In genomic region chr3:171311784-171312183, GRCh38 we compare ENCODE assay signal across 20 cellular contexts.
A peak's percentile ranks its signal among the peaks of the same experiment; 100 is the strongest.
DNase-seq lines count a peak whose midpoint lies in the region; ATAC-seq, FAIRE-seq and TF ChIP-seq lines count a peak whose summit lies in the region.
"Had no signal": no experiment of that assay in that cellular context is flagged by ENCODE, and none has a peak within 500 bp of the region (broad histone marks: within the 10 kb centered on the region; RNA-seq: fewer than 3 reads in every experiment).

No MANE protein-coding gene starts in this region.

- H2AFZ ChIP-seq in GM12878 (ENCODE audit: control insufficient read depth, low read depth, low read length) = peak overlapping the region; percentile 26; the same call in 1 of the 2 replicates

- in situ Hi-C loops in GM12878 (cut with MboI) = no loop called here

- peaks cover 92% of the 10 kb centered on the region for H3K79me2 ChIP-seq in GM12878 (ENCODE audit: control insufficient read depth, insufficient read depth, low read length)

- no peaks in the 10 kb centered on the region for H4K20me1 ChIP-seq in GM12878 (ENCODE audit: control insufficient read depth, insufficient read depth)

- RAD21 ChIA-PET in GM12878 (lab: Charles Lee; ENCODE audit: unreplicated experiment) = interaction anchor here (0.7 to 1.6 kb wide), 5 partner anchors 13 to 140 kb away, joined by 3 to 4 read pairs (median 3); no protein-coding TSS in a partner anchor

- H3K27ac ChIP-seq in GM12878 (ENCODE audit: control insufficient read depth, insufficient read depth) (peak overlapping the region; percentile 64), foreskin keratinocyte (no peak overlapping the region)
- H3K27ac ChIP-seq: stomach had no signal

- H3K27ac Mint-ChIP-seq in activated T-cell treated with anti-CD3 and anti-CD28 coated beads, Interleukin-2, amount 50 U/mL, for 24 hours = peak overlapping the region; percentile 42
- H3K27ac Mint-ChIP-seq in natural killer cell = peak overlapping the region; percentile 68 to 81

- BruUV-seq in GM12878 (replicated peaks; lab: Mats Ljungman, UMichigan) = no TSS peak

- WGBS in GM12878 (ENCODE audit: insufficient coverage, insufficient replicate concordance, low lambda C conversion rate, missing lambda C conversion rate) = 98% methylated on average over 6 of the region's 6 CpGs

- H3K27me3 ChIP-seq in GM12878 (replicated peaks in 1 of 2; ENCODE audit: control insufficient read depth in 2 of 2, insufficient read depth in 2 of 2, low read length in 1 of 2) (no peaks in the 10 kb centered on the region), foreskin keratinocyte (no peaks in the 10 kb centered on the region)
- H3K27me3 ChIP-seq: MG63, stomach had no signal

- CTCF ChIA-PET in GM12878 (lab: Yijun Ruan, JAX) = interaction anchor here (1.3 to 3.4 kb wide), 4 partner anchors 8 to 124 kb away, joined by 3 to 16 read pairs (median 10); no protein-coding TSS in a partner anchor

- no peak for TF ChIP-seq EP300 in GM12878 (IDR thresholded peaks at IDR 0.05; ENCODE audit: borderline replicate concordance in 1 of 2, control insufficient read depth in 1 of 2, low read depth in 2 of 2, low read length in 2 of 2)

- no peak overlapping the region for H3K4me3 ChIP-seq in Jurkat, Clone E6-1 (ENCODE audit: low read length)
- H3K4me3 ChIP-seq in GM12878 = no peak overlapping the region
- H3K4me3 ChIP-seq: MG63, mucosa of descending colon, stomach had no signal

- no peak for TF ChIP-seq POLR2A in GM12878 (IDR thresholded peaks at IDR 0.05; ENCODE audit: low read depth, low read length)

- H3K9me3 Mint-ChIP-seq in activated T-cell treated with anti-CD3 and anti-CD28 coated beads, Interleukin-2, amount 50 U/mL, for 24 hours = no peaks in the 10 kb centered on the region
- H3K9me3 Mint-ChIP-seq in natural killer cell = no peaks in the 10 kb centered on the region

- no peak for FAIRE-seq in GM12878 (lab: Jason Lieb, UNC)
- FAIRE-seq: GM18507 had no signal

- peaks cover 0 to 8% of the 10 kb centered on the region in 2 experiments; a peak in 1 of 4 replicates for H3K36me3 ChIP-seq in GM12878 (ENCODE audit: control insufficient read depth in 2 of 2, insufficient read depth in 2 of 2, low read length in 1 of 2)
- H3K36me3 ChIP-seq: MG63, stomach had no signal

- POLR2A ChIA-PET in GM12878 (lab: Charles Lee) = interaction anchor here (0.6 to 1.0 kb wide), 6 partner anchors 20 to 149 kb away, joined by 3 to 6 read pairs (median 3); no protein-coding TSS in a partner anchor

- H3K4me2 ChIP-seq in GM12878 (ENCODE audit: control insufficient read depth, insufficient read depth) = peak overlapping the region; percentile 41

- no peak for TF ChIP-seq RAD21 in GM12878 (IDR thresholded peaks at IDR 0.05; ENCODE audit: insufficient read depth, low read depth, low read length)

- SMC1A ChIA-PET in GM12878 (lab: Charles Lee; ENCODE audit: uncharacterized antibody, unreplicated experiment) = interaction anchor here (1.4 to 8.9 kb wide), 10 partner anchors 9 to 123 kb away, joined by 4 to 70 read pairs (median 8); no protein-coding TSS in a partner anchor

- no peak overlapping the region for H3K9ac ChIP-seq in GM12878 (ENCODE audit: control insufficient read depth, insufficient read depth, low read length)

- H3K4me1 Mint-ChIP-seq in activated T-cell treated with anti-CD3 and anti-CD28 coated beads, Interleukin-2, amount 50 U/mL, for 24 hours (ENCODE audit: low read depth) = peaks cover 72% of the 10 kb centered on the region
- H3K4me1 Mint-ChIP-seq in natural killer cell = peaks cover 84 to 94% of the 10 kb centered on the region in 2 donors

- no peak for ATAC-seq in GM12878
- peak in 2 of 3 donors; percentile 40 to 48 for ATAC-seq in natural killer cell
- no peak for ATAC-seq in foreskin keratinocyte
- ATAC-seq: left colon, mucosa of descending colon, SK-N-SH treated with all-trans-retinoic acid at 6 μM for 48 hours had no signal

- peaks cover 17% of the 10 kb centered on the region; the same call in 2 of the 3 replicates for H3K9me3 ChIP-seq in GM12878 (replicated peaks; ENCODE audit: control insufficient read depth, insufficient read depth, low read length)
- H3K9me3 ChIP-seq: stomach had no signal

- DNase-seq in activated T-cell treated with anti-CD3 and anti-CD28 coated beads, Interleukin-2, amount 50 U/mL, for 24 hours = no peak
- no peak for DNase-seq in activated T-cell treated with anti-CD3 and anti-CD28 coated beads, Interleukin-2, amount 50 U/mL, for 48 hours
- DNase-seq in Jurkat, Clone E6-1 (ENCODE audit: low read depth, low spot score) = peak; percentile 54
- DNase-seq in GM12878 (ENCODE audit: low read depth, low spot score) = no peak
- no peak for DNase-seq in natural killer cell
- DNase-seq in stimulated activated naive CD4-positive, alpha-beta T cell treated with Interleukin-2 at 50 U/mL for 16 hours (lab: John Stamatoyannopoulos, UW) = no peak
- DNase-seq in foreskin keratinocyte = no peak
- no peak for DNase-seq in head of caudate nucleus
- DNase-seq: foreskin fibroblast; left colon; MG63; mucosa of descending colon; NCI-H1694; NCI-H2227 treated with DMSO at 0.1 percent for 48 hours; occipital lobe; retina; stimulated activated CD4-positive, alpha-beta T cell treated with anti-CD3 and anti-CD28 coated beads, Interleukin-15, amount 100 ng/mL, for 24 hours; stomach had no signal

- H3K4me1 ChIP-seq in GM12878 (ENCODE audit: control insufficient read depth, insufficient read depth, low read length) (peaks cover 21% of the 10 kb centered on the region), foreskin keratinocyte (peaks cover 12% of the 10 kb centered on the region)

- H3K36me3 Mint-ChIP-seq in activated T-cell treated with anti-CD3 and anti-CD28 coated beads, Interleukin-2, amount 50 U/mL, for 24 hours (ENCODE audit: low read depth) = no peaks in the 10 kb centered on the region
- H3K36me3 Mint-ChIP-seq in natural killer cell = no peaks in the 10 kb centered on the region

- TF ChIP-seq CTCF in GM12878 (IDR thresholded peaks at IDR 0.05 in 2 of 3, conservative IDR thresholded peaks at IDR 0.05 in 1 of 3; ENCODE audit: control insufficient read depth in 2 of 3, extremely low read depth in 1 of 3, insufficient read depth in 1 of 3, low read depth in 3 of 3, low read length in 3 of 3) (no peak), natural killer cell (IDR thresholded peaks at IDR 0.05) (no peak), foreskin keratinocyte (conservative IDR thresholded peaks at IDR 0.05) (no peak)

- H3K27me3 Mint-ChIP-seq in activated T-cell treated with anti-CD3 and anti-CD28 coated beads, Interleukin-2, amount 50 U/mL, for 24 hours = no peaks in the 10 kb centered on the region
- no peaks in the 10 kb centered on the region for H3K27me3 Mint-ChIP-seq in natural killer cell (ENCODE audit: low read depth in 2 of 2)

- intact Hi-C loops in GM12878 (cut with micrococcal nuclease; ENCODE audit: unreplicated experiment) = no loop called here
- intact Hi-C loops in natural killer cell (cut with micrococcal nuclease) = no loop called here
- intact Hi-C loops in head of caudate nucleus (cut with DNase I) = no loop called here

- H3K4me3 Mint-ChIP-seq in activated T-cell treated with anti-CD3 and anti-CD28 coated beads, Interleukin-2, amount 50 U/mL, for 24 hours = peak overlapping the region; percentile 18
- H3K4me3 Mint-ChIP-seq in natural killer cell = peak overlapping the region; percentile 53

TF ChIP-seq in GM12878, 131 proteins besides CTCF, POLR2A, EP300 and RAD21:
- TF ChIP-seq ZNF384 (IDR thresholded peaks at IDR 0.05; ENCODE audit: borderline replicate concordance, low read depth, low read length) (peak; percentile 26; the same call in 1 of the 2 replicates), RUNX3 (IDR thresholded peaks at IDR 0.05; ENCODE audit: low read length) (peak; percentile 34), LARP7 (IDR thresholded peaks at IDR 0.05) (no peak), PRDM15 (CRISPR knock-in tag; IDR thresholded peaks at IDR 0.05) (no peak)

Comparison
In these comparisons a context has a peak if more than half of its experiments do, and no peak if none do; other contexts are left out.
1. ATAC-seq: peak in natural killer cell (2 of 3); none in GM12878 (single experiment) and foreskin keratinocyte (single experiment).